8 cellular contexts compared by ENCODE assay signal in genomic region chr12:70242695-70243509, GRCh38. TPM values are rescaled to one million over a fixed set of nuclear protein-coding genes. Genes with fewer than 3 reads are reported as not detected.
DNase-seq lines count a peak whose midpoint lies in the region; ATAC-seq and TF ChIP-seq lines count a peak whose summit lies in the region.

A gene with protein sequence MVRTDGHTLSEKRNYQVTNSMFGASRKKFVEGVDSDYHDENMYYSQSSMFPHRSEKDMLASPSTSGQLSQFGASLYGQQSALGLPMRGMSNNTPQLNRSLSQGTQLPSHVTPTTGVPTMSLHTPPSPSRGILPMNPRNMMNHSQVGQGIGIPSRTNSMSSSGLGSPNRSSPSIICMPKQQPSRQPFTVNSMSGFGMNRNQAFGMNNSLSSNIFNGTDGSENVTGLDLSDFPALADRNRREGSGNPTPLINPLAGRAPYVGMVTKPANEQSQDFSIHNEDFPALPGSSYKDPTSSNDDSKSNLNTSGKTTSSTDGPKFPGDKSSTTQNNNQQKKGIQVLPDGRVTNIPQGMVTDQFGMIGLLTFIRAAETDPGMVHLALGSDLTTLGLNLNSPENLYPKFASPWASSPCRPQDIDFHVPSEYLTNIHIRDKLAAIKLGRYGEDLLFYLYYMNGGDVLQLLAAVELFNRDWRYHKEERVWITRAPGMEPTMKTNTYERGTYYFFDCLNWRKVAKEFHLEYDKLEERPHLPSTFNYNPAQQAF (plus strand): TSS chr12:70243433. CDS start chr12:70278227, 34,794 bp downstream.

- intact Hi-C loops in IMR-90 (cut with micrococcal nuclease): loop anchor here (1.0 to 10.0 kb wide), 6 partner anchors 104 to 482 kb away; partner anchors contain the start of gene KCNMB4
- intact Hi-C loops in PC-3 (cut with micrococcal nuclease): loop anchor here (2.0 to 10.0 kb wide), 4 partner anchors 124 to 342 kb away; partner anchors contain the start of gene KCNMB4

- peak within 1 kb of the TSS; percentile 96 for H3K23ac ChIP-seq in IMR-90 (ENCODE audit: low read depth, low read length)

- H3K36me3 ChIP-seq in IMR-90 (ENCODE audit: control insufficient read depth, insufficient read depth, low read length) (peaks cover 2% of the 10 kb centered on the region), PC-3 (ENCODE audit: low read depth, low read length) (peaks cover 5% of the 10 kb centered on the region; the same call in 1 of the 2 replicates), mucosa of rectum (ENCODE audit: control insufficient read depth in 2 of 2, insufficient read depth in 2 of 2, low read length in 2 of 2) (peaks cover 3 to 8% of the 10 kb centered on the region in 2 donors)

- peak within 1 kb of the TSS; percentile 93 for H2AK9ac ChIP-seq in IMR-90 (replicated peaks; ENCODE audit: low read depth, low read length, poor library complexity)

- no peak for TF ChIP-seq RAD21 in IMR-90 (IDR thresholded peaks at IDR 0.05; ENCODE audit: low read length)

- in situ Hi-C loops in IMR-90 (cut with MboI; ENCODE audit: low sequenced_read_pairs): no loop called here

- no peaks in the 10 kb centered on the region for H3F3A ChIP-seq in PC-3 (ENCODE audit: low read length, unreplicated experiment)

- H3K27ac ChIP-seq in IMR-90 (ENCODE audit: insufficient read depth, low read length) (peak within 1 kb of the TSS; percentile 92), PC-3 (ENCODE audit: low read length) (peak within 1 kb of the TSS; percentile 88), mucosa of rectum (ENCODE audit: low read depth in 2 of 2, low read length in 2 of 2) (peak within 1 kb of the TSS; percentile 93 to 97)

- H2BK15ac ChIP-seq in IMR-90 (ENCODE audit: low read depth, low read length): peak within 1 kb of the TSS; percentile 50; the same call in 2 of the 3 replicates

- H3K27me3 ChIP-seq in IMR-90 (ENCODE audit: control insufficient read depth, insufficient read depth, low read length): no peaks in the 10 kb centered on the region
- H3K27me3 ChIP-seq in PC-3 (ENCODE audit: low read length): no peaks in the 10 kb centered on the region
- no peaks in the 10 kb centered on the region for H3K27me3 ChIP-seq in mucosa of rectum (ENCODE audit: control insufficient read depth in 2 of 2, insufficient read depth in 2 of 2, low read length in 2 of 2)

- peak within 1 kb of the TSS; percentile 94 for H2BK5ac ChIP-seq in IMR-90 (ENCODE audit: low read depth, low read length, poor library complexity, severe bottlenecking)

- H3K18ac ChIP-seq in IMR-90 (ENCODE audit: low read depth, low read length): peak within 1 kb of the TSS; percentile 78

- H2AFZ ChIP-seq in IMR-90 (replicated peaks; ENCODE audit: low read length, poor library complexity) (peak within 1 kb of the TSS; percentile 99), PC-3 (ENCODE audit: low read length) (peak within 1 kb of the TSS; percentile 94)

- H2BK20ac ChIP-seq in IMR-90 (ENCODE audit: low read depth, low read length): peak within 1 kb of the TSS; percentile 41; the same call in 1 of the 2 replicates

- H3K9ac ChIP-seq in IMR-90 (ENCODE audit: low read depth, low read length) (peak within 1 kb of the TSS; percentile 98), PC-3 (ENCODE audit: low read length) (peak within 1 kb of the TSS; percentile 86), mucosa of rectum (ENCODE audit: low read depth in 1 of 2, low read length in 2 of 2) (peak within 1 kb of the TSS; percentile 88 to 95)

- H3K4me2 ChIP-seq in IMR-90 (ENCODE audit: low read depth, low read length) (peak within 1 kb of the TSS; percentile 95), PC-3 (ENCODE audit: low read length) (peak within 1 kb of the TSS; percentile 97)

- no peaks in the 10 kb centered on the region for H3K9me2 ChIP-seq in PC-3 (replicated peaks; ENCODE audit: low read length)

- BruUV-seq in IMR-90 (replicated peaks; lab: Mats Ljungman, UMichigan) (no TSS peak), PC-3 (replicated peaks; lab: Mats Ljungman, UMichigan) (no TSS peak)

- TF ChIP-seq POLR2A in IMR-90 (IDR thresholded peaks at IDR 0.05; ENCODE audit: low read depth, low read length): peak; percentile 84

- no peaks in the 10 kb centered on the region for H3K9me3 ChIP-seq in IMR-90 (ENCODE audit: control insufficient read depth, insufficient read depth, low read length)
- H3K9me3 ChIP-seq in PC-3 (ENCODE audit: low read length): no peaks in the 10 kb centered on the region
- H3K9me3 ChIP-seq in mucosa of rectum (ENCODE audit: control insufficient read depth in 2 of 2, low read length in 2 of 2): no peaks in the 10 kb centered on the region

- H4K5ac ChIP-seq in IMR-90 (ENCODE audit: low read depth, low read length): peak within 1 kb of the TSS; percentile 95

- peaks cover 60% of the 10 kb centered on the region for H3K79me2 ChIP-seq in PC-3 (ENCODE audit: low read length)

- H3K56ac ChIP-seq in IMR-90 (ENCODE audit: extremely low read depth, insufficient read depth, low read length): peak within 1 kb of the TSS; percentile 96

- H3K79me1 ChIP-seq in IMR-90 (ENCODE audit: low read depth in 1 of 2, low read length in 2 of 2): peaks cover 8 to 30% of the 10 kb centered on the region in 2 experiments; a peak in 3 of 4 replicates

- peak within 1 kb of the TSS; percentile 98 for H3K14ac ChIP-seq in IMR-90 (replicated peaks; ENCODE audit: low read depth, low read length)

- H4K91ac ChIP-seq in IMR-90 (ENCODE audit: insufficient read depth, low read depth, low read length): peak within 1 kb of the TSS; percentile 92

- peak within 1 kb of the TSS; percentile 94 for H3K4ac ChIP-seq in IMR-90 (ENCODE audit: low read depth, low read length)

- 0% methylated on average over 5 of the region's 64 CpGs; no CpG with 5 or more reads in 1 of the 2 experiments for WGBS in IMR-90 (ENCODE audit: extremely low coverage in 2 of 2, insufficient read length in 1 of 2), 2 experiments

- ATAC-seq in GM21529 (IDR thresholded peaks at IDR 0.05; ENCODE audit: unreplicated experiment) (peak; percentile 77), IMR-90 (ENCODE audit: low read depth) (peak; percentile 91), PC-3 (peak; percentile 73)

- peak within 1 kb of the TSS; percentile 28 to 83 for H4K8ac ChIP-seq in IMR-90 (ENCODE audit: low read depth in 2 of 2, low read length in 2 of 2)

- H3K4me3 ChIP-seq in IMR-90 (ENCODE audit: insufficient read depth, low read depth, low read length) (peak within 1 kb of the TSS; percentile 84), PC-3 (ENCODE audit: low read length) (peak within 1 kb of the TSS; percentile 82), epithelial cell of proximal tubule (ENCODE audit: low read depth, low read length) (peak within 1 kb of the TSS; percentile 87), mucosa of rectum (ENCODE audit: low read length in 2 of 2) (peak within 1 kb of the TSS; percentile 81 to 99)

- peak within 1 kb of the TSS; percentile 74 for H2AK5ac ChIP-seq in IMR-90 (ENCODE audit: low read depth, low read length)

- CTCF ChIA-PET in IMR-90 (lab: Yijun Ruan, JAX) (no interaction called here), PC-3 (lab: Charles Lee) (no interaction called here)

- TF ChIP-seq CTCF in IMR-90 (conservative IDR thresholded peaks at IDR 0.05; ENCODE audit: low read depth, low read length) (no peak), PC-3 (conservative IDR thresholded peaks at IDR 0.05; ENCODE audit: low read depth, low read length) (no peak), epithelial cell of proximal tubule (conservative IDR thresholded peaks at IDR 0.05; ENCODE audit: low read depth, low read length) (no peak)

- peaks cover 33% of the 10 kb centered on the region for H4K20me1 ChIP-seq in IMR-90 (ENCODE audit: insufficient read depth, low read length)
- peaks cover 41% of the 10 kb centered on the region for H4K20me1 ChIP-seq in PC-3 (ENCODE audit: low read length)

- DNase-seq in DMS114 treated with DMSO at 0.1 percent for 48 hours (lab: John Stamatoyannopoulos, UW; ENCODE audit: unreplicated experiment) (peak; percentile 75), IMR-90 (peak; percentile 93), PC-3 (peak; percentile 82), activated T-cell treated with anti-CD3 and anti-CD28 coated beads for 48 hours (ENCODE audit: low read depth) (peak; percentile 87), epithelial cell of proximal tubule (ENCODE audit: low read depth) (peak; percentile 37)
- DNase-seq in stimulated activated CD8-positive, alpha-beta memory T cell treated with anti-CD3 and anti-CD28 coated beads, Interleukin-4, amount 100 ng/mL, for 4 hours (ENCODE audit: low read depth in 2 of 2, low spot score in 1 of 2): peak; percentile 74 to 79

- peak within 1 kb of the TSS; percentile 74 for H2BK120ac ChIP-seq in IMR-90 (ENCODE audit: low read depth, low read length)

- H3K9me1 ChIP-seq in IMR-90 (ENCODE audit: insufficient read depth, low read length): no peaks in the 10 kb centered on the region

- dilution Hi-C loops in IMR-90 (cut with HindIII; ENCODE audit: low sequenced_read_pairs, unreplicated experiment): no loop called here

- H3K4me1 ChIP-seq in IMR-90 (ENCODE audit: control insufficient read depth, insufficient read depth, low read length) (peaks cover 2% of the 10 kb centered on the region; the same call in 1 of the 2 replicates), PC-3 (ENCODE audit: insufficient read depth, low read length) (peaks cover 34% of the 10 kb centered on the region), mucosa of rectum (ENCODE audit: control insufficient read depth in 2 of 2, insufficient read depth in 2 of 2, low read length in 2 of 2) (peaks cover 16 to 29% of the 10 kb centered on the region in 2 donors)

- POLR2A ChIA-PET in IMR-90 (lab: Charles Lee; ENCODE audit: unreplicated experiment) (interaction anchor here (0.6 kb wide), 1 partner anchor 303 kb away, joined by 6 read pairs; no protein-coding TSS in a partner anchor), PC-3 (lab: Charles Lee; ENCODE audit: unreplicated experiment) (no interaction called here)

TF ChIP-seq in IMR-90, 13 proteins besides CTCF, POLR2A, EP300 and RAD21 (continues in another document):
- TF ChIP-seq RFX5 (IDR thresholded peaks at IDR 0.05; ENCODE audit: low read depth, low read length): no peak
- TF ChIP-seq ELK1 (IDR thresholded peaks at IDR 0.05; ENCODE audit: borderline replicate concordance, low read depth, low read length): no peak
- TF ChIP-seq NFE2L2 (IDR thresholded peaks at IDR 0.05; ENCODE audit: low read depth, low read length): no peak; the same call in 1 of the 2 replicates
- no peak for TF ChIP-seq MAFK (IDR thresholded peaks at IDR 0.05; ENCODE audit: low read depth, low read length)

RNA-seq across cellular contexts. Expression of the gene that starts here (rescaled TPM):
- total RNA-seq in IMR-90 (2012; rRNA removed) (159 and 186 TPM in 2 replicates), PC-3 (2014; rRNA removed) (60.4 and 73.7 TPM in 2 replicates), epithelial cell of proximal tubule (62.6 and 75.3 TPM in 2 replicates)
- 60.8 and 63.4 TPM in 2 replicates for polyA plus RNA-seq in IMR-90 (2012; rRNA removed)
- 12.7 and 17.5 TPM in 2 replicates for polyA plus RNA-seq in IMR-90 (2012; cell fraction: cytosol; rRNA removed)
- 9.8 and 96.8 TPM in 2 replicates for polyA plus RNA-seq in IMR-90 (2012; cell fraction: nucleus; rRNA removed; ENCODE audit: low replicate concordance)

Comparison
In these comparisons a context has a peak if more than half of its experiments do, and no peak if none do; other contexts are left out.
1. Peak in every context shown above with its lines: DNase-seq, ATAC-seq, H3K4me3 ChIP-seq and H3K27ac ChIP-seq.
2. DNase-seq: peak in every context shown above with its lines; median percentile 93 in IMR-90; 87 in activated T-cell treated with anti-CD3 and anti-CD28 coated beads for 48 hours; 82 in PC-3; 76 in stimulated activated CD8-positive, alpha-beta memory T cell treated with anti-CD3 and anti-CD28 coated beads, Interleukin-4, amount 100 ng/mL, for 4 hours; 75 in DMS114 treated with DMSO at 0.1 percent for 48 hours; 37 in epithelial cell of proximal tubule.